ENCODE assay signal across 13 cellular contexts in the genomic region with DNA sequence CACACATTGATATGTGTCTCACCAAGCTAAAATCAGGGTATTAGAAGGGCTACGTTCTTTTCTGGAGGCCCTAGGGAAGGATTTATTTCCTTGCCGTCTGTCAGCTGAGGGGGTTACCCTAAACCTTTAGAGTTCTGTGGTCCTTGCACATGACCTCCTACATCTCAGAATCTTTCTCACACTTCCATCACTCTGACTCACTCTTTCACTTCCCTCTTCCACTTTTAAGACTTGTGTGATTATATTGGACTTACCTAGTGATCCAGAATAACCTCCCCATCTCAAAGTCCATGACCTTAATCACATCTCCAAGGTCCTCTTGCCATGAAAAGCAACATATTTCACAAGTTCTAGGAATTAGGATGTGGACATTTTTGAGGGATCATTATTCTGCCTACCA. TPM values are rescaled to one million over a fixed set of nuclear protein-coding genes. Genes with fewer than 3 reads are reported as not detected.
DNase-seq lines count a peak whose midpoint lies in the region; ATAC-seq, FAIRE-seq and TF ChIP-seq lines count a peak whose summit lies in the region.
"Had no signal": no experiment of that assay in that cellular context is flagged by ENCODE, and none has a peak within 500 bp of the region (broad histone marks: within the 10 kb centered on the region; RNA-seq: fewer than 3 reads in every experiment).

No MANE protein-coding gene starts in this region.

- no peaks in the 10 kb centered on the region for H3K9me3 ChIP-seq in BE2C

- no peaks in the 10 kb centered on the region for H3K27me3 ChIP-seq in BE2C
- H3K27me3 ChIP-seq: brain microvascular endothelial cell had no signal

- no peaks in the 10 kb centered on the region for H3K4me1 ChIP-seq in BE2C

- H3K36me3 ChIP-seq in BE2C = no peaks in the 10 kb centered on the region
- H3K36me3 ChIP-seq: brain microvascular endothelial cell had no signal

- no peak overlapping the region for H3K4me3 ChIP-seq in BE2C (ENCODE audit: low read depth, low read length)

- ATAC-seq in GM19372 (IDR thresholded peaks at IDR 0.05; ENCODE audit: low read depth, unreplicated experiment) (peak; percentile 87), HG02884 (IDR thresholded peaks at IDR 0.05; ENCODE audit: unreplicated experiment) (peak; percentile 98)
- ATAC-seq: stimulated activated naive CD8-positive, alpha-beta T cell treated with anti-CD3 and anti-CD28 coated beads, Interleukin-15, amount 100 ng/mL, for 72 hours had no signal

- no peak for TF ChIP-seq CTCF in GM10266 (IDR thresholded peaks at IDR 0.05; ENCODE audit: control insufficient read depth, insufficient read depth, low read depth, missing control alignments)
- TF ChIP-seq CTCF in BE2C (IDR thresholded peaks at IDR 0.05; ENCODE audit: low read depth, low read length) = no peak

- FAIRE-seq in HTR-8/SVneo (lab: Jason Lieb, UNC) = no peak

- DNase-seq in GM10266 (ENCODE audit: extremely low spot score) = peak; percentile 32
- peak; percentile 13 for DNase-seq in KBM-7
- DNase-seq in BE2C = no peak
- DNase-seq in NCI-H187 (lab: John Stamatoyannopoulos, UW) = no peak
- DNase-seq in islet precursor cell = no peak
- DNase-seq in HTR-8/SVneo (ENCODE audit: insufficient read length, low spot score) = no peak
- DNase-seq: activated T-cell treated with anti-CD3 and anti-CD28 coated beads for 4 hours; brain microvascular endothelial cell; HFFc6; stimulated activated CD4-positive, alpha-beta T cell treated with anti-CD3 and anti-CD28 coated beads, Interleukin-12 subunit alpha, Interleukin-12 subunit beta, amount 100 ng/mL, for 4 hours; stimulated activated naive CD8-positive, alpha-beta T cell treated with anti-CD3 and anti-CD28 coated beads, Interleukin-15, amount 100 ng/mL, for 72 hours had no signal

- in situ Hi-C loops in KBM-7 (cut with MboI; ENCODE audit: low pct_unique_long_range_greater_than_20kb, low sequenced_read_pairs) = no loop called here

RNA-seq across cellular contexts. Expression of a gene that starts 53.6 kb away (rescaled TPM):
- 22.7 TPM for polyA plus RNA-seq in BE2C (2012; ENCODE audit: insufficient read depth, insufficient read length, low read depth)

Comparison
In these comparisons a context has a peak if more than half of its experiments do, and no peak if none do; other contexts are left out.
1. DNase-seq: peak in GM10266 (single experiment) and KBM-7 (single experiment); none in BE2C (single experiment), NCI-H187 (0 of 2), islet precursor cell (single experiment) and HTR-8/SVneo (single experiment).